Comparison of ENCODE assay signal across 8 cellular contexts in genomic region chr7:133081605-133082389, GRCh38. TPM values are rescaled to one million over a fixed set of nuclear protein-coding genes. Genes with fewer than 3 reads are reported as not detected.
A peak's percentile ranks its signal among the peaks of the same experiment; 100 is the strongest.
DNase-seq lines count a peak whose midpoint lies in the region; ATAC-seq and TF ChIP-seq lines count a peak whose summit lies in the region.

Gene CHCHD3 (minus strand): TSS chr7:133082090. CDS start chr7:133081937, 153 bp downstream.

- H3K36me3 Mint-ChIP-seq in progenitor cell of endocrine pancreas (ENCODE audit: insufficient read depth), result no peaks in the 10 kb centered on the region

- peaks cover 51% of the 10 kb centered on the region for H3K4me1 ChIP-seq in left ventricle myocardium inferior

- intact Hi-C loops in left ventricle myocardium inferior (cut with micrococcal nuclease), result no loop called here

- H3K4me3 ChIP-seq in left ventricle myocardium inferior, result peak within 1 kb of the TSS; percentile 83

- no peaks in the 10 kb centered on the region for H3K27me3 ChIP-seq in left ventricle myocardium inferior (ENCODE audit: low read depth)

- H3K4me1 Mint-ChIP-seq in progenitor cell of endocrine pancreas (ENCODE audit: low read depth), result peaks cover 15% of the 10 kb centered on the region

- no peak for TF ChIP-seq CTCF in left ventricle myocardium inferior (IDR thresholded peaks at IDR 0.05; ENCODE audit: borderline replicate concordance)
- no peak for TF ChIP-seq CTCF in progenitor cell of endocrine pancreas (IDR thresholded peaks at IDR 0.05; ENCODE audit: unreplicated experiment)

- H3K27me3 Mint-ChIP-seq in progenitor cell of endocrine pancreas, result peaks cover 3% of the 10 kb centered on the region

- H3K4me3 Mint-ChIP-seq in progenitor cell of endocrine pancreas (ENCODE audit: low read depth), result peak within 1 kb of the TSS; percentile 95

- peak within 1 kb of the TSS; percentile 95 for H3K27ac Mint-ChIP-seq in progenitor cell of endocrine pancreas

- H3K36me3 ChIP-seq in left ventricle myocardium inferior, result no peaks in the 10 kb centered on the region

- ATAC-seq in GM18498 (IDR thresholded peaks at IDR 0.05; ENCODE audit: unreplicated experiment) (peak; percentile 100), HG02938 (IDR thresholded peaks at IDR 0.05; ENCODE audit: unreplicated experiment) (peak; percentile 99)

- DNase-seq in NCI-H187 (lab: John Stamatoyannopoulos, UW) (peak; percentile 94 to 97), T-helper 2 cell (peak; percentile 83 to 98 (median 94)), left ventricle myocardium inferior (peak; percentile 97), progenitor cell of endocrine pancreas (ENCODE audit: low spot score, unreplicated experiment) (peak; percentile 95), ureter (ENCODE audit: low spot score) (peak; percentile 98)

- no peaks in the 10 kb centered on the region for H3K9me3 Mint-ChIP-seq in progenitor cell of endocrine pancreas (ENCODE audit: low read depth)

- no peaks in the 10 kb centered on the region for H3K9me3 ChIP-seq in left ventricle myocardium inferior (replicated peaks)

- H3K27ac ChIP-seq in angular gyrus (ENCODE audit: low read depth, low read length) (peak within 1 kb of the TSS; percentile 37), left ventricle myocardium inferior (replicated peaks) (peak within 1 kb of the TSS; percentile 91)

RNA-seq across cellular contexts. Expression of gene CHCHD3, which starts in this region (rescaled TPM):
- total RNA-seq in left ventricle myocardium inferior, result 209 TPM
- total RNA-seq in progenitor cell of endocrine pancreas, result 66.0 and 67.3 TPM in 2 replicates
- 48.9 TPM for total RNA-seq in ureter

Comparison
In these comparisons a context has a peak if more than half of its experiments do, and no peak if none do; other contexts are left out.
1. Peak in every context shown above with its lines: DNase-seq, ATAC-seq, H3K4me3 ChIP-seq and H3K27ac ChIP-seq.